8 cellular contexts compared by ENCODE assay signal in genomic region chr13:48411281-48412099, GRCh38. TPM values are rescaled to one million over a fixed set of nuclear protein-coding genes. Genes with fewer than 3 reads are reported as not detected.
DNase-seq lines count a peak whose midpoint lies in the region; ATAC-seq and TF ChIP-seq lines count a peak whose summit lies in the region.

No MANE protein-coding gene starts in this region.

- DNase-seq in stimulated activated CD4-positive, alpha-beta T cell treated with anti-CD3 and anti-CD28 coated beads, Interleukin-4, amount 100 ng/mL, for 24 hours: peak; percentile 22
- no peak for DNase-seq in stimulated activated CD4-positive, alpha-beta T cell treated with anti-CD3 and anti-CD28 coated beads, Interleukin-12 subunit alpha, Interleukin-12 subunit beta, amount 100 ng/mL, for 4 hours
- DNase-seq in central memory CD8-positive, alpha-beta T cell (ENCODE audit: low spot score in 2 of 2): no peak
- DNase-seq in lung (ENCODE audit: low spot score) (no peak), uterus (no peak), NCI-H1105 (lab: John Stamatoyannopoulos, UW) (no peak), NCI-H510A (lab: John Stamatoyannopoulos, UW) (no peak)
- DNase-seq in stimulated activated CD4-positive, alpha-beta T cell treated with anti-CD3 and anti-CD28 coated beads, Interleukin-2, amount 100 ng/mL, for 48 hours: no peak

- H3K9me3 ChIP-seq in lung (ENCODE audit: control insufficient read depth in 2 of 2, insufficient read depth in 1 of 2, low read length in 1 of 2) (no peaks in the 10 kb centered on the region), uterus (no peaks in the 10 kb centered on the region)

- H3K36me3 ChIP-seq in lung (ENCODE audit: control insufficient read depth in 2 of 2, insufficient read depth in 2 of 2, low read length in 2 of 2): peaks cover 0 to 1% of the 10 kb centered on the region in 2 donors
- H3K36me3 ChIP-seq in uterus: no peaks in the 10 kb centered on the region

- no peaks in the 10 kb centered on the region for H3K27me3 Mint-ChIP-seq in central memory CD8-positive, alpha-beta T cell

- peak; percentile 55 for ATAC-seq in central memory CD8-positive, alpha-beta T cell (replicated peaks; ENCODE audit: extremely low read depth, poor library complexity, severe bottlenecking)
- peak; percentile 17 for ATAC-seq in lung (ENCODE audit: insufficient read depth, low FRiP score)

- H3K27me3 ChIP-seq in lung (ENCODE audit: control insufficient read depth, insufficient read depth) (no peaks in the 10 kb centered on the region), uterus (no peaks in the 10 kb centered on the region)

- TF ChIP-seq POLR2A in uterus (IDR thresholded peaks at IDR 0.05): no peak

- TF ChIP-seq CTCF in lung (IDR thresholded peaks at IDR 0.05; ENCODE audit: control extremely low read depth, extremely low read depth) (no peak), uterus (IDR thresholded peaks at IDR 0.05) (no peak)

- 12 to 25% methylated on average over 7 of the region's 7 CpGs for WGBS in lung, 2 donors

- intact Hi-C loops in uterus (cut with DNase I; ENCODE audit: low total_unique reads): no loop called here

- no peaks in the 10 kb centered on the region for H3K9me3 Mint-ChIP-seq in central memory CD8-positive, alpha-beta T cell

- peak overlapping the region; percentile 97 for H3K27ac Mint-ChIP-seq in central memory CD8-positive, alpha-beta T cell (ENCODE audit: low read depth)

- H3K4me1 ChIP-seq in lung (ENCODE audit: control insufficient read depth in 2 of 2, insufficient read depth in 2 of 2, low read length in 2 of 2) (peaks cover 0 to 4% of the 10 kb centered on the region in 2 donors), uterus (peaks cover 0 to 4% of the 10 kb centered on the region in 2 donors)

- peak overlapping the region; percentile 40 to 70 for H3K27ac ChIP-seq in lung (ENCODE audit: low read depth in 1 of 2, low read length in 1 of 2)
- H3K27ac ChIP-seq in uterus: peak overlapping the region; percentile 77 to 94

- peaks cover 17% of the 10 kb centered on the region for H3K36me3 Mint-ChIP-seq in central memory CD8-positive, alpha-beta T cell (ENCODE audit: insufficient read depth)

- H3K4me3 ChIP-seq in lung (peak overlapping the region; percentile 67), uterus (peak overlapping the region; percentile 49 to 60)

- H3K4me1 Mint-ChIP-seq in central memory CD8-positive, alpha-beta T cell: peaks cover 46% of the 10 kb centered on the region

- H3K4me3 Mint-ChIP-seq in central memory CD8-positive, alpha-beta T cell: peak overlapping the region; percentile 97

RNA-seq across cellular contexts. Expression of gene LPAR6, which starts 1.4 kb away (rescaled TPM):
- 10 to 100 TPM; 13.3 to 49.0 TPM for total RNA-seq in lung
- 10 to 100 TPM; 16.4 to 35.4 TPM for polyA plus RNA-seq in lung
- 10 to 100 TPM; 13.1 to 85.9 (median 38.9) TPM for total RNA-seq in uterus
